17 cellular contexts compared by ENCODE assay signal in genomic region chr10:6328708-6329423, GRCh38.
DNase-seq lines count a peak whose midpoint lies in the region; TF ChIP-seq lines count a peak whose summit lies in the region.
"Had no signal": no experiment of that assay in that cellular context is flagged by ENCODE, and none has a peak within 500 bp of the region (broad histone marks: within the 10 kb centered on the region; RNA-seq: fewer than 3 reads in every experiment).

No MANE protein-coding gene starts in this region.

- no peaks in the 10 kb centered on the region for H3K9me3 ChIP-seq in tibial artery
- H3K9me3 ChIP-seq: heart right ventricle had no signal

- in situ Hi-C loops in ACHN (cut with HindIII; ENCODE audit: low pct_ligation_motif_present, low pct_unique_long_range_greater_than_20kb, low sequenced_read_pairs), result no loop called here

- TF ChIP-seq CTCF in tibial artery (IDR thresholded peaks at IDR 0.05), result no peak

- H3K4me3 ChIP-seq in tibial artery, result no peak overlapping the region
- H3K4me3 ChIP-seq: heart right ventricle had no signal

- H3K4me1 ChIP-seq in tibial artery, result peaks cover 0 to 37% (median 1%) of the 10 kb centered on the region in 4 donors
- H3K4me1 ChIP-seq: parathyroid adenoma had no signal

- intact Hi-C loops in tibial artery (cut with DNase I; ENCODE audit: low total_unique reads), result no loop called here

- H3K27ac ChIP-seq in tibial artery, result peak overlapping the region; percentile 37 to 66
- H3K27ac ChIP-seq: parathyroid adenoma, RWPE1 had no signal

- no peaks in the 10 kb centered on the region for H3K27me3 ChIP-seq in tibial artery

- peak; percentile 22 for DNase-seq in LHCN-M2 (ENCODE audit: low read depth)
- peak in 39 of 58 donors; percentile 5 to 65 (median 29) for DNase-seq in anterior cingulate cortex (lab: John Stamatoyannopoulos, UW)
- DNase-seq in myocyte (ENCODE audit: low read depth), result peak; percentile 75
- DNase-seq in tibial artery, result peak; percentile 29 to 77
- DNase-seq in NAMALWA (ENCODE audit: low spot score), result no peak
- DNase-seq in AML-193 (lab: John Stamatoyannopoulos, UW), result no peak
- no peak for DNase-seq in ACHN
- DNase-seq: activated effector memory CD4-positive, alpha-beta T cell treated with Interleukin-2 at 50 U/mL for 16 hours; CD4-positive, alpha-beta T cell; cortex of kidney; erythroblast; H7; heart right ventricle; NCI-H1092; NCI-H2107 had no signal

- H3K36me3 ChIP-seq in tibial artery, result peaks cover 0 to 7% (median 0%) of the 10 kb centered on the region in 3 donors
- H3K36me3 ChIP-seq: heart right ventricle had no signal

Comparison
In these comparisons a context has a peak if more than half of its experiments do, and no peak if none do; other contexts are left out.
1. DNase-seq: peak in LHCN-M2 (single experiment), anterior cingulate cortex (39 of 58), myocyte (single experiment) and tibial artery (2 of 2); none in NAMALWA (single experiment), AML-193 (0 of 2) and ACHN (single experiment).